ENCODE assay signal across 23 cellular contexts in the genomic region with DNA sequence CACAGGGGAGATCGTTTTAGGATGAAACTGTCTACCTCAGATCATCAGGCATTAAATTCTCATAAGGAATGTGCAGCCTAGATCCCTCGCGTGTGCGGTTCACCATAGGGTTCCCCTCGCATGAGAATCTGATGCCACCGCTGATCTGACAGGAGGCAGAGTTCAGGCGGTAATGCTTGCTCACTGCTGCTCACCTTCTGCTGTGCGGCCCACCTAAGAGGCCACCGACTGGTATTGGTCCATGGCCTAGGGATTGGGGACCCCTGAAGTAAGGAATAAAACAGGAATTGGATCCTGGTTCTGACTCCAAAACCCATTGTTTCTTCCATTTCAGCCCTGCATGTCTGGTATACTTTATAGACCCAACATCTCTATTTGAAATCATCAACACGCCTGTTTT. TPM values are rescaled to one million over a fixed set of nuclear protein-coding genes. Genes with fewer than 3 reads are reported as not detected.
DNase-seq lines count a peak whose midpoint lies in the region; TF ChIP-seq lines count a peak whose summit lies in the region.
"Had no signal": no experiment of that assay in that cellular context is flagged by ENCODE, and none has a peak within 500 bp of the region (broad histone marks: within the 10 kb centered on the region; RNA-seq: fewer than 3 reads in every experiment).

No MANE protein-coding gene starts in this region.

- H3K27ac ChIP-seq in cardiac muscle cell (peak overlapping the region; percentile 13), transverse colon (peak overlapping the region in 3 of 4 donors; percentile 0 to 55 (median 23))
- H3K27ac ChIP-seq: A549, SJSA1 had no signal

- H3K9me3 Mint-ChIP-seq in nephron: no peaks in the 10 kb centered on the region
- H3K9me3 Mint-ChIP-seq: CD8-positive, alpha-beta T cell; H9; immature natural killer cell had no signal

- H3K27me3 ChIP-seq in cardiac muscle cell (no peaks in the 10 kb centered on the region), adipocyte (replicated peaks; ENCODE audit: control insufficient read depth, insufficient read depth, low read length) (no peaks in the 10 kb centered on the region), transverse colon (no peaks in the 10 kb centered on the region)
- H3K27me3 ChIP-seq: SJSA1 had no signal

- H3K27ac Mint-ChIP-seq in nephron: peak overlapping the region in 2 of 3 experiments; percentile 16 to 70
- H3K27ac Mint-ChIP-seq: H9 had no signal

- POLR2A ChIA-PET in GM10248 (lab: Yijun Ruan, JAX): no interaction called here

- intact Hi-C loops in cardiac septum (cut with DNase I): no loop called here
- intact Hi-C loops in transverse colon (cut with DNase I; ENCODE audit: low total_unique reads): no loop called here

- H3K4me3 Mint-ChIP-seq in nephron: peak overlapping the region in 1 of 3 experiments; percentile 40
- H3K4me3 Mint-ChIP-seq: activated CD8-positive, alpha-beta memory T cell treated with anti-CD3 and anti-CD28 coated beads, Interleukin-2, amount 10 ng/mL, durations not matched to agents 7 days and 5 days; CD8-positive, alpha-beta T cell; H9; immature natural killer cell had no signal

- in situ Hi-C loops in transverse colon (cut with MboI; ENCODE audit: low pct_ligation_motif_present in 1 of 4, low pct_unique_long_range_greater_than_20kb in 1 of 4, low sequenced_read_pairs in 3 of 4): loop anchor here in 1 of 4 donors (25.0 kb wide), 1 partner anchor 187 kb away; a partner anchor contains a TSS

- CTCF ChIA-PET in GM10248 (lab: Yijun Ruan, JAX): interaction anchor here (0.7 to 2.1 kb wide), 2 partner anchors 10 to 37 kb away, joined by 3 to 8 read pairs; no protein-coding TSS in a partner anchor

- peak overlapping the region; percentile 7 for H3K9ac ChIP-seq in adipocyte (ENCODE audit: low read length)

- 95 to 100% methylated on average over 1 to 10 of the region's 10 CpGs for WGBS in transverse colon (ENCODE audit: low coverage in 1 of 2), 2 donors

- peaks cover 66% of the 10 kb centered on the region for H3K4me1 Mint-ChIP-seq in nephron

- no peak for TF ChIP-seq EP300 in transverse colon (IDR thresholded peaks at IDR 0.05; ENCODE audit: low read depth)

- H3K9me3 ChIP-seq in cardiac muscle cell (ENCODE audit: low read depth): no peaks in the 10 kb centered on the region
- no peaks in the 10 kb centered on the region for H3K9me3 ChIP-seq in adipocyte (ENCODE audit: control insufficient read depth, low read length)
- H3K9me3 ChIP-seq in transverse colon: no peaks in the 10 kb centered on the region
- H3K9me3 ChIP-seq: A549, SJSA1 had no signal

- no peak overlapping the region for H3K4me3 ChIP-seq in cardiac muscle cell
- peak overlapping the region; percentile 44 for H3K4me3 ChIP-seq in adipocyte (ENCODE audit: low read length)
- H3K4me3 ChIP-seq in transverse colon: no peak overlapping the region
- H3K4me3 ChIP-seq: A549, K562, SJSA1 had no signal

- DNase-seq in cardiac muscle cell (ENCODE audit: low read depth in 1 of 2, low spot score in 1 of 2): no peak
- DNase-seq in cardiac septum (ENCODE audit: low spot score): no peak
- no peak for DNase-seq in adipocyte (ENCODE audit: low read depth)
- DNase-seq in transverse colon: no peak
- DNase-seq in GM10248 (ENCODE audit: extremely low spot score): no peak
- no peak for DNase-seq in activated naive CD4-positive, alpha-beta T cell treated with anti-CD3 and anti-CD28 coated beads, Interleukin-2, amount 50 U/mL, for 16 hours
- no peak for DNase-seq in HK-2 (ENCODE audit: unreplicated experiment)
- DNase-seq: activated CD8-positive, alpha-beta memory T cell treated with anti-CD3 and anti-CD28 coated beads, Interleukin-2, amount 10 ng/mL, durations not matched to agents 7 days and 5 days; activated gamma-delta T cell treated with Interleukin-2 at 50 U/mL for 16 hours; cortex of kidney; DMS79 treated with DMSO at 0.1 percent for 48 hours; glutamatergic neuron; H9; immature natural killer cell; mammary epithelial cell; NCI-H2029 treated with DMSO at 0.1 percent for 48 hours; NCI-H524; T1000 had no signal

- TF ChIP-seq CTCF in cardiac muscle cell (IDR thresholded peaks at IDR 0.05; ENCODE audit: low read depth, low read length) (no peak), nephron (IDR thresholded peaks at IDR 0.05; ENCODE audit: unreplicated experiment in 3 of 3) (no peak), transverse colon (IDR thresholded peaks at IDR 0.05) (no peak), GM10248 (IDR thresholded peaks at IDR 0.05; ENCODE audit: control extremely low read depth, extremely low read depth, low read depth, missing control alignments) (no peak)

- H3K27me3 Mint-ChIP-seq in nephron (ENCODE audit: low read depth): peaks cover 2% of the 10 kb centered on the region
- H3K27me3 Mint-ChIP-seq: activated CD8-positive, alpha-beta memory T cell treated with anti-CD3 and anti-CD28 coated beads, Interleukin-2, amount 10 ng/mL, durations not matched to agents 7 days and 5 days had no signal

- no peaks in the 10 kb centered on the region for H3K36me3 ChIP-seq in cardiac muscle cell
- no peaks in the 10 kb centered on the region for H3K36me3 ChIP-seq in adipocyte (ENCODE audit: control insufficient read depth, insufficient read depth, low read length, severe bottlenecking)
- H3K36me3 ChIP-seq in transverse colon: no peaks in the 10 kb centered on the region
- H3K36me3 ChIP-seq: SJSA1 had no signal

- peaks cover 82% of the 10 kb centered on the region for H3K4me1 ChIP-seq in cardiac muscle cell (ENCODE audit: low read depth)
- H3K4me1 ChIP-seq in adipocyte (ENCODE audit: control insufficient read depth, insufficient read depth, low read length): peaks cover 85% of the 10 kb centered on the region
- H3K4me1 ChIP-seq in transverse colon: peaks cover 18 to 70% (median 48%) of the 10 kb centered on the region in 4 donors

- TF ChIP-seq POLR2A in transverse colon (IDR thresholded peaks at IDR 0.05): no peak

- no peaks in the 10 kb centered on the region for H3K36me3 Mint-ChIP-seq in nephron (ENCODE audit: low read depth)

RNA-seq across cellular contexts. Expression of a gene that starts 4.1 kb away (rescaled TPM):
- total RNA-seq in cardiac muscle cell (38.6 and 79.6 TPM in 2 replicates), cardiac septum (13.2 TPM), transverse colon (10 to 100 TPM; 12.4 to 18.3 (median 15.6) TPM)
- polyA plus RNA-seq in cardiac muscle cell: 20.3 and 42.5 TPM in 2 replicates

RNA-seq across cellular contexts. Expression of a gene that starts 30.1 kb away (rescaled TPM):
- total RNA-seq in cardiac muscle cell (41.9 and 49.8 TPM in 2 replicates), cardiac septum (20.8 TPM), transverse colon (10 to 100 TPM in 3 of 4 donors, 1 to 10 TPM in 1; 3.6 to 21.3 (median 16.5) TPM)
- 66.2 and 81.2 TPM in 2 replicates for polyA plus RNA-seq in cardiac muscle cell
